Comparison of ENCODE assay signal across 1 cellular context in genomic region chr16:1721372-1721771, GRCh38.
A peak's percentile ranks its signal among the peaks of the same experiment; 100 is the strongest.
TF ChIP-seq lines count a peak whose summit lies in the region.

No MANE protein-coding gene starts in this region.

TF ChIP-seq in HepG2, 621 proteins besides CTCF, POLR2A, EP300 and RAD21:
- TF ChIP-seq ZNF230 (CRISPR knock-in tag; IDR thresholded peaks at IDR 0.05) (no peak), ZNF513 (CRISPR knock-in tag; conservative IDR thresholded peaks at IDR 0.05) (no peak), ZC3H4 (CRISPR knock-in tag; IDR thresholded peaks at IDR 0.05; ENCODE audit: borderline replicate concordance) (no peak), MAFF (IDR thresholded peaks at IDR 0.05; ENCODE audit: low read depth, low read length) (no peak), KLF13 (CRISPR knock-in tag; IDR thresholded peaks at IDR 0.05) (no peak), ZNF350 (CRISPR knock-in tag; IDR thresholded peaks at IDR 0.05; ENCODE audit: borderline replicate concordance, low read depth) (no peak), ZNF121 (CRISPR knock-in tag; IDR thresholded peaks at IDR 0.05) (0 out of 2 replicates have a peak, but pooled peaks have one; percentile 36), CBFB (CRISPR knock-in tag; IDR thresholded peaks at IDR 0.05) (no peak), ZNF770 (CRISPR knock-in tag; IDR thresholded peaks at IDR 0.05) (peak; percentile 71), GZF1 (CRISPR knock-in tag; IDR thresholded peaks at IDR 0.05) (no peak), TFDP2 (CRISPR knock-in tag; IDR thresholded peaks at IDR 0.05) (no peak)
TF ChIP-seq in HepG2: peak in this region for 2.
